ENCODE assay signal across 13 cellular contexts in the genomic region with DNA sequence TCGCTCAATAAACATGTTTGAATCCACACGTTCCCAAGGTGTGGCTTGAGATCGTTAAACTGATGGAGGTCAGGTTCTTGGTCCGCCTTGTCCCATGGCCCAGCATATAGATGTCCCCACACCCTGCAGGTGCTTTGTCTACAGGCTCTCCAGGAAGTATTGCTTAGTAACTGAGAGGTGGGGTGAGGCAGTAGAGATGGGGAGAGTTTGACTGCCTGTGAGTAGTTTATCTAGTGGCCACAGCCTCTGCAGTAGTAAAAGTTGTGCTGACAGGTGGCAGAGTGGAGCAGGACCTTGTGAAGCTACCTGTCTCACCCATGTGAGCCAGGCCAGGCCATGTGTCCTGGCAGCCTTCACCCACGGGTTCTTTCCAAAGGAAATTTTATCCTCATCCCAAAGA. TPM values are rescaled to one million over a fixed set of nuclear protein-coding genes. Genes with fewer than 3 reads are reported as not detected.
A peak's percentile ranks its signal among the peaks of the same experiment; 100 is the strongest.
DNase-seq lines count a peak whose midpoint lies in the region; TF ChIP-seq lines count a peak whose summit lies in the region.
"Not testable (repeated sequence)": the region's sequence is repeated elsewhere in the genome, so short reads cannot be mapped to it uniquely, and the experiment has no call there.
"Had no signal": no experiment of that assay in that cellular context is flagged by ENCODE, and none has a peak within 500 bp of the region (broad histone marks: within the 10 kb centered on the region; RNA-seq: fewer than 3 reads in every experiment).

No MANE protein-coding gene starts in this region.

- not testable (repeated sequence) for H3K4me3 ChIP-seq in CD8-positive, alpha-beta memory T cell (ENCODE audit: low read length); PC-9; mucosa of rectum (ENCODE audit: low read length in 2 of 2)

- not testable (repeated sequence) for H3K9me3 ChIP-seq in CD8-positive, alpha-beta memory T cell (ENCODE audit: low read length); PC-9 (ENCODE audit: insufficient read depth, low read depth); mucosa of rectum (ENCODE audit: control insufficient read depth in 2 of 2, low read length in 2 of 2)

- not testable (repeated sequence) for H3K27me3 ChIP-seq in CD8-positive, alpha-beta memory T cell (ENCODE audit: insufficient read depth, low read length, poor library complexity, severe bottlenecking); PC-9 (ENCODE audit: insufficient read depth, low read depth); mucosa of rectum (ENCODE audit: control insufficient read depth in 2 of 2, insufficient read depth in 2 of 2, low read length in 2 of 2)

- peaks cover 55% of the 10 kb centered on the region for H3K4me1 ChIP-seq in CD8-positive, alpha-beta memory T cell (ENCODE audit: insufficient read depth, low read length)
- H3K4me1 ChIP-seq in PC-9 (replicated peaks; ENCODE audit: insufficient read depth) (peaks cover 11% of the 10 kb centered on the region), mucosa of rectum (ENCODE audit: control insufficient read depth in 2 of 2, insufficient read depth in 2 of 2, low read length in 2 of 2) (peaks cover 18 to 26% of the 10 kb centered on the region in 2 donors)

- not testable (repeated sequence) for H3K36me3 Mint-ChIP-seq in CD8-positive, alpha-beta memory T cell; brain; type B pancreatic cell
- peaks cover 14% of the 10 kb centered on the region for H3K36me3 Mint-ChIP-seq in activated CD4-positive, alpha-beta memory T cell treated with anti-CD3 and anti-CD28 coated beads, Interleukin-2, amount 10 ng/mL, durations not matched to agents 7 days and 5 days (ENCODE audit: low read depth)

- not testable (repeated sequence) for H2AFZ ChIP-seq in PC-9

- not testable (repeated sequence) for DNase-seq in CD8-positive, alpha-beta memory T cell; activated CD4-positive, alpha-beta memory T cell treated with anti-CD3 and anti-CD28 coated beads, Interleukin-2, amount 10 ng/mL, durations not matched to agents 7 days and 5 days; type B pancreatic cell (ENCODE audit: extremely low spot score, unreplicated experiment)
- DNase-seq in PC-9: peak; percentile 42 to 77

- H3K9ac ChIP-seq in mucosa of rectum (ENCODE audit: low read depth in 1 of 2, low read length in 2 of 2): not testable (repeated sequence)

- H3K9me2 ChIP-seq in PC-9 (ENCODE audit: insufficient read depth): not testable (repeated sequence)

- intact Hi-C loops in PC-9 (cut with micrococcal nuclease; ENCODE audit: unreplicated experiment): loop anchor here (2.0 kb wide), 1 partner anchor 82 kb away; no protein-coding TSS in a partner anchor

- not testable (repeated sequence) for H3K9me3 Mint-ChIP-seq in CD8-positive, alpha-beta memory T cell; activated CD4-positive, alpha-beta memory T cell treated with anti-CD3 and anti-CD28 coated beads, Interleukin-2, amount 10 ng/mL, durations not matched to agents 7 days and 5 days; brain; type B pancreatic cell

- not testable (repeated sequence) for H3K27me3 Mint-ChIP-seq in CD8-positive, alpha-beta memory T cell; activated CD4-positive, alpha-beta memory T cell treated with anti-CD3 and anti-CD28 coated beads, Interleukin-2, amount 10 ng/mL, durations not matched to agents 7 days and 5 days; brain; type B pancreatic cell

- H3K4me3 Mint-ChIP-seq in CD8-positive, alpha-beta memory T cell: peak overlapping the region in 1 of 7 donors; percentile 27
- H3K4me3 Mint-ChIP-seq in activated CD4-positive, alpha-beta memory T cell treated with anti-CD3 and anti-CD28 coated beads, Interleukin-2, amount 10 ng/mL, durations not matched to agents 7 days and 5 days; brain; type B pancreatic cell: not testable (repeated sequence)

- not testable (repeated sequence) for H3K36me3 ChIP-seq in CD8-positive, alpha-beta memory T cell (ENCODE audit: insufficient read depth, low read length); PC-9 (ENCODE audit: low read depth); mucosa of rectum (ENCODE audit: control insufficient read depth in 2 of 2, insufficient read depth in 2 of 2, low read length in 2 of 2)

- H4K20me1 ChIP-seq in PC-9 (ENCODE audit: insufficient read depth): not testable (repeated sequence)

- not testable (repeated sequence) for H3K79me2 ChIP-seq in PC-9 (ENCODE audit: low read depth)

- POLR2A ChIA-PET in CD8-positive, alpha-beta memory T cell (lab: Charles Lee); PC-9 (lab: Charles Lee; ENCODE audit: unreplicated experiment); activated CD4-positive, alpha-beta memory T cell treated with anti-CD3 and anti-CD28 coated beads, Interleukin-2, amount 10 ng/mL, durations not matched to agents 7 days and 5 days (lab: Charles Lee): not testable (repeated sequence)

- TF ChIP-seq CTCF in PC-9 (conservative IDR thresholded peaks at IDR 0.05); brain (conservative IDR thresholded peaks at IDR 0.05); type B pancreatic cell (conservative IDR thresholded peaks at IDR 0.05): not testable (repeated sequence)

- H3K4me2 ChIP-seq in PC-9: not testable (repeated sequence)

- H3K27ac Mint-ChIP-seq in CD8-positive, alpha-beta memory T cell: peak overlapping the region in 5 of 8 donors; percentile 52 to 85 (median 68)
- H3K27ac Mint-ChIP-seq in activated CD4-positive, alpha-beta memory T cell treated with anti-CD3 and anti-CD28 coated beads, Interleukin-2, amount 10 ng/mL, durations not matched to agents 7 days and 5 days: peak overlapping the region; percentile 15
- H3K27ac Mint-ChIP-seq in brain (peak overlapping the region in 4 of 5 experiments; percentile 15 to 86 (median 54)), type B pancreatic cell (peak overlapping the region; percentile 88)

- not testable (repeated sequence) for BruUV-seq in PC-9 (replicated peaks; lab: Mats Ljungman, UMichigan)

- H3K27ac ChIP-seq in CD8-positive, alpha-beta memory T cell (ENCODE audit: low read depth, low read length): not testable (repeated sequence)
- H3K27ac ChIP-seq in PC-9 (peak overlapping the region; percentile 12; the same call in 1 of the 2 replicates), mucosa of rectum (ENCODE audit: low read depth in 2 of 2, low read length in 2 of 2) (peak overlapping the region; percentile 32 to 66)

- peaks cover 47 to 72% (median 57%) of the 10 kb centered on the region in 3 donors for H3K4me1 Mint-ChIP-seq in CD8-positive, alpha-beta memory T cell
- H3K4me1 Mint-ChIP-seq in activated CD4-positive, alpha-beta memory T cell treated with anti-CD3 and anti-CD28 coated beads, Interleukin-2, amount 10 ng/mL, durations not matched to agents 7 days and 5 days: peaks cover 62% of the 10 kb centered on the region
- H3K4me1 Mint-ChIP-seq in brain: peaks cover 16% of the 10 kb centered on the region
- H3K4me1 Mint-ChIP-seq in type B pancreatic cell (ENCODE audit: unreplicated experiment): peaks cover 18% of the 10 kb centered on the region

- not testable (repeated sequence) for H3F3A ChIP-seq in PC-9 (ENCODE audit: insufficient read depth, low read depth)

- CTCF ChIA-PET in CD8-positive, alpha-beta memory T cell (lab: Charles Lee): interaction anchor here (10.2 kb wide), 1 partner anchor 82 kb away, joined by 88 read pairs; no protein-coding TSS in a partner anchor
- CTCF ChIA-PET in PC-9 (lab: Charles Lee): not testable (repeated sequence)
- CTCF ChIA-PET in activated CD4-positive, alpha-beta memory T cell treated with anti-CD3 and anti-CD28 coated beads, Interleukin-2, amount 10 ng/mL, durations not matched to agents 7 days and 5 days (lab: Charles Lee): interaction anchor here (1.2 to 4.4 kb wide), 2 partner anchors 12 to 82 kb away, joined by 3 to 64 read pairs; no protein-coding TSS in a partner anchor

RNA-seq across cellular contexts. Expression of gene PVRIG, which starts 5.4 kb away (rescaled TPM):
- 10 to 100 TPM; 23.9 to 24.5 TPM for total RNA-seq in CD8-positive, alpha-beta memory T cell
- polyA plus RNA-seq in CD8-positive, alpha-beta memory T cell: 131 TPM
- total RNA-seq in PC-9 (2021) (0.95 and 1.1 TPM in 2 replicates), type B pancreatic cell (ENCODE audit: low replicate concordance) (not detected in 2 replicates)
- 10 to 100 TPM; 70.5 to 71.8 TPM for total RNA-seq in activated CD4-positive, alpha-beta memory T cell treated with anti-CD3 and anti-CD28 coated beads, Interleukin-2, amount 10 ng/mL, durations not matched to agents 7 days and 5 days
- polyA plus RNA-seq in brain (ENCODE audit: insufficient read depth, low read depth, low replicate concordance): 0.22 TPM
- total RNA-seq: cerebellum, frontal cortex, HT1080, myocyte, osteocyte had no signal

RNA-seq across cellular contexts. Expression of gene STAG3, which starts 36.6 kb away (rescaled TPM):
- 1 to 10 TPM; 5.0 to 5.1 TPM for total RNA-seq in CD8-positive, alpha-beta memory T cell
- polyA plus RNA-seq in CD8-positive, alpha-beta memory T cell: 1.5 TPM
- total RNA-seq in PC-9 (2021) (0.83 and 1.4 TPM in 2 replicates), type B pancreatic cell (ENCODE audit: low replicate concordance) (1.6 and 1.7 TPM in 2 replicates)
- total RNA-seq in activated CD4-positive, alpha-beta memory T cell treated with anti-CD3 and anti-CD28 coated beads, Interleukin-2, amount 10 ng/mL, durations not matched to agents 7 days and 5 days: 10 to 100 TPM; 12.9 to 13.1 TPM
- polyA plus RNA-seq in brain (ENCODE audit: insufficient read depth, low read depth, low replicate concordance): 8.9 TPM
- total RNA-seq: myocyte, right atrium auricular region had no signal

RNA-seq across cellular contexts. Expression of gene GPC2, which starts 37.2 kb away (rescaled TPM):
- total RNA-seq in CD8-positive, alpha-beta memory T cell: 1 to 10 TPM; 1.6 to 2.1 TPM
- polyA plus RNA-seq in CD8-positive, alpha-beta memory T cell: not detected
- 4.5 and 10.0 TPM in 2 replicates for total RNA-seq in PC-9 (2021)
- total RNA-seq in activated CD4-positive, alpha-beta memory T cell treated with anti-CD3 and anti-CD28 coated beads, Interleukin-2, amount 10 ng/mL, durations not matched to agents 7 days and 5 days: 1 to 10 TPM; 3.8 to 4.8 TPM
- polyA plus RNA-seq in brain (ENCODE audit: insufficient read depth, low read depth, low replicate concordance): 38.8 TPM
- 20.6 and 53.3 TPM in 2 replicates for total RNA-seq in type B pancreatic cell (ENCODE audit: low replicate concordance)
- polyA plus RNA-seq: CD14-positive monocyte had no signal

RNA-seq across cellular contexts. Expression of gene GAL3ST4, which starts 45.9 kb away (rescaled TPM):
- total RNA-seq in CD8-positive, alpha-beta memory T cell: 1 to 10 TPM; 1.0 to 1.6 TPM
- polyA plus RNA-seq in CD8-positive, alpha-beta memory T cell: 0.52 TPM
- 1.4 and 2.7 TPM in 2 replicates for total RNA-seq in PC-9 (2021)
- 1 to 10 TPM; 2.4 to 2.7 TPM for total RNA-seq in activated CD4-positive, alpha-beta memory T cell treated with anti-CD3 and anti-CD28 coated beads, Interleukin-2, amount 10 ng/mL, durations not matched to agents 7 days and 5 days
- polyA plus RNA-seq in brain (ENCODE audit: insufficient read depth, low read depth, low replicate concordance): 3.9 TPM
- 7.2 and 7.4 TPM in 2 replicates for total RNA-seq in type B pancreatic cell (ENCODE audit: low replicate concordance)
- polyA plus RNA-seq: CD14-positive monocyte had no signal

RNA-seq across cellular contexts. Expression of gene TRAPPC14, which starts 55.8 kb away (rescaled TPM):
- 10 to 100 TPM; 30.5 to 33.2 TPM for total RNA-seq in CD8-positive, alpha-beta memory T cell
- 3.4 TPM for polyA plus RNA-seq in CD8-positive, alpha-beta memory T cell
- total RNA-seq in PC-9 (2021) (20.5 and 23.4 TPM in 2 replicates), type B pancreatic cell (ENCODE audit: low replicate concordance) (21.3 and 35.2 TPM in 2 replicates)
- total RNA-seq in activated CD4-positive, alpha-beta memory T cell treated with anti-CD3 and anti-CD28 coated beads, Interleukin-2, amount 10 ng/mL, durations not matched to agents 7 days and 5 days: 10 to 100 TPM; 37.8 to 41.2 TPM
- 12.2 TPM for polyA plus RNA-seq in brain (ENCODE audit: insufficient read depth, low read depth, low replicate concordance)

Comparison
In these comparisons a context has a peak if more than half of its experiments do, and no peak if none do; other contexts are left out.
1. H3K27ac Mint-ChIP-seq: peak in every context shown above with its lines; median percentile 88 in type B pancreatic cell; 68 in CD8-positive, alpha-beta memory T cell; 54 in brain; 15 in activated CD4-positive, alpha-beta memory T cell treated with anti-CD3 and anti-CD28 coated beads, Interleukin-2, amount 10 ng/mL, durations not matched to agents 7 days and 5 days.
2. RNA of gene PVRIG, which starts 5.4 kb away (total RNA-seq): 70.5 to 71.8 TPM in activated CD4-positive, alpha-beta memory T cell treated with anti-CD3 and anti-CD28 coated beads, Interleukin-2, amount 10 ng/mL, durations not matched to agents 7 days and 5 days and 23.9 to 24.5 TPM in CD8-positive, alpha-beta memory T cell; 0.95 to 1.1 TPM in PC-9 and not detected in type B pancreatic cell; every median in the first group is over 10 times any median in the second.